ENCODE assay signal across 1 cellular context in the genomic region with DNA sequence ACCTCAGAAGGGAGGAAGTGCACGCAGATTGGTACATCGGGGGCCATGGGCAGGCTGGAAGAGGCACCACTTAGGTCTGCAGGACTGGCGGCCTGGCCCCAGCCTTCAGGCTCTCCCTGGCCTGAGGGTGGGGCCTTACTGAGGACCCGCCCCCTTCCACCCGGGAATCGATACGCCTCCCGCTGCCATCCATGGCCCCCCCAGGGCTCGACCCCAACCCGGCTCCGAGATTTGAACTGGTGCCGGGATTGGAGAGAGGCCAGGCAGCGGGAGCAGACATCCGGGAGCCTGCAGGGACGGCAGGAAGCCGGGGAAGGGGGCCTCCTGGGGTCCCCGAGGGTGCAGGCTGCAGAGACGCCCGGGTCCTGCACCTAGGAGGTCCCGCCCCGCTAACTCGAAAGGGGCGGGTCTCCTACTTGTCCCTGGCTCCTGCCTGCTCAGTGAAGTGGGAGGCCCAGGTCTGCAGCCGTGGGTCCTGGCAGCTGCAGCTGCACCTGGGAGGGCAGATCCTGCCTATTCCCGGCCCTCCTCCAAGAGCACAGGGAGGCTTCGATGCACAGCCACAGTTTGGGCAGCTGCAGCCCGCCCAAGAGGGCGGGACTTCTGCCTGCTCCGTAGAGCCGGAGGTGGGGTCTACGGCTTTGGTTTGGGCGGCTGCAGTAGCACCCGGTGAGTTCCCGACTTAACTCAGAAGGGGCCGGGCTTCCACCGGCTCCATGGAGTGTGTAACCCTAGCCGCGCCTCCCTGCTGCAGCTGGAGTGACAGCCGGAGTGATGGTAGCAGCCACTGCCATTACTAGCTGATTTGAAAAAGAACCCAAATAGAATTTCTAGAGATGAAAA.
TF ChIP-seq lines count a peak whose summit lies in the region.

No MANE protein-coding gene starts in this region.

TF ChIP-seq in HEK293, 187 proteins besides CTCF, POLR2A, EP300 and RAD21 (continued from another document and continues in another):
- TF ChIP-seq, protein P1, sequence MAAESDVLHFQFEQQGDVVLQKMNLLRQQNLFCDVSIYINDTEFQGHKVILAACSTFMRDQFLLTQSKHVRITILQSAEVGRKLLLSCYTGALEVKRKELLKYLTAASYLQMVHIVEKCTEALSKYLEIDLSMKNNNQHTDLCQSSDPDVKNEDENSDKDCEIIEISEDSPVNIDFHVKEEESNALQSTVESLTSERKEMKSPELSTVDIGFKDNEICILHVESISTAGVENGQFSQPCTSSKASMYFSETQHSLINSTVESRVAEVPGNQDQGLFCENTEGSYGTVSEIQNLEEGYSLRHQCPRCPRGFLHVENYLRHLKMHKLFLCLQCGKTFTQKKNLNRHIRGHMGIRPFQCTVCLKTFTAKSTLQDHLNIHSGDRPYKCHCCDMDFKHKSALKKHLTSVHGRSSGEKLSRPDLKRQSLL (tag by site-specific recombination; IDR thresholded peaks at IDR 0.05) = no peak
- TF ChIP-seq ZNF555 (tag by site-specific recombination; conservative IDR thresholded peaks at IDR 0.05) = no peak
- TF ChIP-seq, protein P2, sequence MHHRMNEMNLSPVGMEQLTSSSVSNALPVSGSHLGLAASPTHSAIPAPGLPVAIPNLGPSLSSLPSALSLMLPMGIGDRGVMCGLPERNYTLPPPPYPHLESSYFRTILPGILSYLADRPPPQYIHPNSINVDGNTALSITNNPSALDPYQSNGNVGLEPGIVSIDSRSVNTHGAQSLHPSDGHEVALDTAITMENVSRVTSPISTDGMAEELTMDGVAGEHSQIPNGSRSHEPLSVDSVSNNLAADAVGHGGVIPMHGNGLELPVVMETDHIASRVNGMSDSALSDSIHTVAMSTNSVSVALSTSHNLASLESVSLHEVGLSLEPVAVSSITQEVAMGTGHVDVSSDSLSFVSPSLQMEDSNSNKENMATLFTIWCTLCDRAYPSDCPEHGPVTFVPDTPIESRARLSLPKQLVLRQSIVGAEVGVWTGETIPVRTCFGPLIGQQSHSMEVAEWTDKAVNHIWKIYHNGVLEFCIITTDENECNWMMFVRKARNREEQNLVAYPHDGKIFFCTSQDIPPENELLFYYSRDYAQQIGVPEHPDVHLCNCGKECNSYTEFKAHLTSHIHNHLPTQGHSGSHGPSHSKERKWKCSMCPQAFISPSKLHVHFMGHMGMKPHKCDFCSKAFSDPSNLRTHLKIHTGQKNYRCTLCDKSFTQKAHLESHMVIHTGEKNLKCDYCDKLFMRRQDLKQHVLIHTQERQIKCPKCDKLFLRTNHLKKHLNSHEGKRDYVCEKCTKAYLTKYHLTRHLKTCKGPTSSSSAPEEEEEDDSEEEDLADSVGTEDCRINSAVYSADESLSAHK (tag by site-specific recombination; IDR thresholded peaks at IDR 0.05) = no peak
- no peak for TF ChIP-seq ZNF140 (tag by site-specific recombination; IDR thresholded peaks at IDR 0.05)
- peak; percentile 98 for TF ChIP-seq ZBTB20 (tag by site-specific recombination; IDR thresholded peaks at IDR 0.05)
- TF ChIP-seq, protein P3, sequence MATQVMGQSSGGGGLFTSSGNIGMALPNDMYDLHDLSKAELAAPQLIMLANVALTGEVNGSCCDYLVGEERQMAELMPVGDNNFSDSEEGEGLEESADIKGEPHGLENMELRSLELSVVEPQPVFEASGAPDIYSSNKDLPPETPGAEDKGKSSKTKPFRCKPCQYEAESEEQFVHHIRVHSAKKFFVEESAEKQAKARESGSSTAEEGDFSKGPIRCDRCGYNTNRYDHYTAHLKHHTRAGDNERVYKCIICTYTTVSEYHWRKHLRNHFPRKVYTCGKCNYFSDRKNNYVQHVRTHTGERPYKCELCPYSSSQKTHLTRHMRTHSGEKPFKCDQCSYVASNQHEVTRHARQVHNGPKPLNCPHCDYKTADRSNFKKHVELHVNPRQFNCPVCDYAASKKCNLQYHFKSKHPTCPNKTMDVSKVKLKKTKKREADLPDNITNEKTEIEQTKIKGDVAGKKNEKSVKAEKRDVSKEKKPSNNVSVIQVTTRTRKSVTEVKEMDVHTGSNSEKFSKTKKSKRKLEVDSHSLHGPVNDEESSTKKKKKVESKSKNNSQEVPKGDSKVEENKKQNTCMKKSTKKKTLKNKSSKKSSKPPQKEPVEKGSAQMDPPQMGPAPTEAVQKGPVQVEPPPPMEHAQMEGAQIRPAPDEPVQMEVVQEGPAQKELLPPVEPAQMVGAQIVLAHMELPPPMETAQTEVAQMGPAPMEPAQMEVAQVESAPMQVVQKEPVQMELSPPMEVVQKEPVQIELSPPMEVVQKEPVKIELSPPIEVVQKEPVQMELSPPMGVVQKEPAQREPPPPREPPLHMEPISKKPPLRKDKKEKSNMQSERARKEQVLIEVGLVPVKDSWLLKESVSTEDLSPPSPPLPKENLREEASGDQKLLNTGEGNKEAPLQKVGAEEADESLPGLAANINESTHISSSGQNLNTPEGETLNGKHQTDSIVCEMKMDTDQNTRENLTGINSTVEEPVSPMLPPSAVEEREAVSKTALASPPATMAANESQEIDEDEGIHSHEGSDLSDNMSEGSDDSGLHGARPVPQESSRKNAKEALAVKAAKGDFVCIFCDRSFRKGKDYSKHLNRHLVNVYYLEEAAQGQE (tag by site-specific recombination; IDR thresholded peaks at IDR 0.05) = no peak
- TF ChIP-seq ZNF394 (tag by site-specific recombination; IDR thresholded peaks at IDR 0.05; ENCODE audit: borderline replicate concordance) = no peak
- TF ChIP-seq SCRT2 (tag by site-specific recombination; IDR thresholded peaks at IDR 0.05) = no peak
- no peak for TF ChIP-seq ZNF747 (tag by site-specific recombination; IDR thresholded peaks at IDR 0.05)
- TF ChIP-seq ZFHX2 (tag by site-specific recombination; conservative IDR thresholded peaks at IDR 0.05) = 0 out of 2 replicates have a peak, but pooled peaks have one; percentile 10
- TF ChIP-seq ZNF529 (tag by site-specific recombination; IDR thresholded peaks at IDR 0.05; ENCODE audit: insufficient replicate concordance) = no peak
- TF ChIP-seq, protein P4, sequence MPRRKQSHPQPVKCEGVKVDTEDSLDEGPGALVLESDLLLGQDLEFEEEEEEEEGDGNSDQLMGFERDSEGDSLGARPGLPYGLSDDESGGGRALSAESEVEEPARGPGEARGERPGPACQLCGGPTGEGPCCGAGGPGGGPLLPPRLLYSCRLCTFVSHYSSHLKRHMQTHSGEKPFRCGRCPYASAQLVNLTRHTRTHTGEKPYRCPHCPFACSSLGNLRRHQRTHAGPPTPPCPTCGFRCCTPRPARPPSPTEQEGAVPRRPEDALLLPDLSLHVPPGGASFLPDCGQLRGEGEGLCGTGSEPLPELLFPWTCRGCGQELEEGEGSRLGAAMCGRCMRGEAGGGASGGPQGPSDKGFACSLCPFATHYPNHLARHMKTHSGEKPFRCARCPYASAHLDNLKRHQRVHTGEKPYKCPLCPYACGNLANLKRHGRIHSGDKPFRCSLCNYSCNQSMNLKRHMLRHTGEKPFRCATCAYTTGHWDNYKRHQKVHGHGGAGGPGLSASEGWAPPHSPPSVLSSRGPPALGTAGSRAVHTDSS (tag by site-specific recombination; IDR thresholded peaks at IDR 0.05) = no peak
- no peak for TF ChIP-seq HOXC10 (CRISPR knock-in tag; IDR thresholded peaks at IDR 0.05)
- TF ChIP-seq, protein P5, sequence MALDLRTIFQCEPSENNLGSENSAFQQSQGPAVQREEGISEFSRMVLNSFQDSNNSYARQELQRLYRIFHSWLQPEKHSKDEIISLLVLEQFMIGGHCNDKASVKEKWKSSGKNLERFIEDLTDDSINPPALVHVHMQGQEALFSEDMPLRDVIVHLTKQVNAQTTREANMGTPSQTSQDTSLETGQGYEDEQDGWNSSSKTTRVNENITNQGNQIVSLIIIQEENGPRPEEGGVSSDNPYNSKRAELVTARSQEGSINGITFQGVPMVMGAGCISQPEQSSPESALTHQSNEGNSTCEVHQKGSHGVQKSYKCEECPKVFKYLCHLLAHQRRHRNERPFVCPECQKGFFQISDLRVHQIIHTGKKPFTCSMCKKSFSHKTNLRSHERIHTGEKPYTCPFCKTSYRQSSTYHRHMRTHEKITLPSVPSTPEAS (tag by site-specific recombination; IDR thresholded peaks at IDR 0.05) = no peak
- no peak for TF ChIP-seq PRDM1 (tag by site-specific recombination; IDR thresholded peaks at IDR 0.05)
- no peak for TF ChIP-seq ZNF138 (tag by site-specific recombination; IDR thresholded peaks at IDR 0.05; ENCODE audit: borderline replicate concordance)
- peak; percentile 99 for TF ChIP-seq ZNF768 (tag by site-specific recombination; IDR thresholded peaks at IDR 0.05)
- no peak for TF ChIP-seq ZNF354C (tag by site-specific recombination; IDR thresholded peaks at IDR 0.05; ENCODE audit: borderline replicate concordance, low read depth)
- no peak for TF ChIP-seq ZNF23 (tag by site-specific recombination; IDR thresholded peaks at IDR 0.05; ENCODE audit: borderline replicate concordance)
- TF ChIP-seq, protein P6, sequence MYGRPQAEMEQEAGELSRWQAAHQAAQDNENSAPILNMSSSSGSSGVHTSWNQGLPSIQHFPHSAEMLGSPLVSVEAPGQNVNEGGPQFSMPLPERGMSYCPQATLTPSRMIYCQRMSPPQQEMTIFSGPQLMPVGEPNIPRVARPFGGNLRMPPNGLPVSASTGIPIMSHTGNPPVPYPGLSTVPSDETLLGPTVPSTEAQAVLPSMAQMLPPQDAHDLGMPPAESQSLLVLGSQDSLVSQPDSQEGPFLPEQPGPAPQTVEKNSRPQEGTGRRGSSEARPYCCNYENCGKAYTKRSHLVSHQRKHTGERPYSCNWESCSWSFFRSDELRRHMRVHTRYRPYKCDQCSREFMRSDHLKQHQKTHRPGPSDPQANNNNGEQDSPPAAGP (tag by site-specific recombination; IDR thresholded peaks at IDR 0.05) = no peak
- TF ChIP-seq ZBTB8A (tag by site-specific recombination; IDR thresholded peaks at IDR 0.05) = peak; percentile 53
- TF ChIP-seq ZNF10 (tag by site-specific recombination; IDR thresholded peaks at IDR 0.05) = peak; percentile 98
- TF ChIP-seq ZNF311 (tag by site-specific recombination; IDR thresholded peaks at IDR 0.05; ENCODE audit: borderline replicate concordance) = no peak
- TF ChIP-seq ZNF16 (tag by site-specific recombination; IDR thresholded peaks at IDR 0.05; ENCODE audit: low read depth) = no peak
- TF ChIP-seq KLF9 (tag by site-specific recombination; IDR thresholded peaks at IDR 0.05; ENCODE audit: low read depth) = peak; percentile 85
- peak; percentile 52; the same call in 1 of the 2 replicates for TF ChIP-seq KLF1 (tag by site-specific recombination; IDR thresholded peaks at IDR 0.05)
- TF ChIP-seq ZNF837 (tag by site-specific recombination; IDR thresholded peaks at IDR 0.05) = no peak
- TF ChIP-seq, protein P7, sequence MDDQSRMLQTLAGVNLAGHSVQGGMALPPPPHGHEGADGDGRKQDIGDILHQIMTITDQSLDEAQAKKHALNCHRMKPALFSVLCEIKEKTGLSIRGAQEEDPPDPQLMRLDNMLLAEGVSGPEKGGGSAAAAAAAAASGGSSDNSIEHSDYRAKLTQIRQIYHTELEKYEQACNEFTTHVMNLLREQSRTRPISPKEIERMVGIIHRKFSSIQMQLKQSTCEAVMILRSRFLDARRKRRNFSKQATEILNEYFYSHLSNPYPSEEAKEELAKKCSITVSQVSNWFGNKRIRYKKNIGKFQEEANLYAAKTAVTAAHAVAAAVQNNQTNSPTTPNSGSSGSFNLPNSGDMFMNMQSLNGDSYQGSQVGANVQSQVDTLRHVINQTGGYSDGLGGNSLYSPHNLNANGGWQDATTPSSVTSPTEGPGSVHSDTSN (CRISPR knock-in tag; IDR thresholded peaks at IDR 0.05) = no peak
- TF ChIP-seq ZNF670 (tag by site-specific recombination; IDR thresholded peaks at IDR 0.05; ENCODE audit: low read depth) = no peak
- TF ChIP-seq ZIC2 (tag by site-specific recombination; IDR thresholded peaks at IDR 0.05) = peak; percentile 98
- TF ChIP-seq ZNF112 (tag by site-specific recombination; IDR thresholded peaks at IDR 0.05) = no peak
- TF ChIP-seq, protein P8, sequence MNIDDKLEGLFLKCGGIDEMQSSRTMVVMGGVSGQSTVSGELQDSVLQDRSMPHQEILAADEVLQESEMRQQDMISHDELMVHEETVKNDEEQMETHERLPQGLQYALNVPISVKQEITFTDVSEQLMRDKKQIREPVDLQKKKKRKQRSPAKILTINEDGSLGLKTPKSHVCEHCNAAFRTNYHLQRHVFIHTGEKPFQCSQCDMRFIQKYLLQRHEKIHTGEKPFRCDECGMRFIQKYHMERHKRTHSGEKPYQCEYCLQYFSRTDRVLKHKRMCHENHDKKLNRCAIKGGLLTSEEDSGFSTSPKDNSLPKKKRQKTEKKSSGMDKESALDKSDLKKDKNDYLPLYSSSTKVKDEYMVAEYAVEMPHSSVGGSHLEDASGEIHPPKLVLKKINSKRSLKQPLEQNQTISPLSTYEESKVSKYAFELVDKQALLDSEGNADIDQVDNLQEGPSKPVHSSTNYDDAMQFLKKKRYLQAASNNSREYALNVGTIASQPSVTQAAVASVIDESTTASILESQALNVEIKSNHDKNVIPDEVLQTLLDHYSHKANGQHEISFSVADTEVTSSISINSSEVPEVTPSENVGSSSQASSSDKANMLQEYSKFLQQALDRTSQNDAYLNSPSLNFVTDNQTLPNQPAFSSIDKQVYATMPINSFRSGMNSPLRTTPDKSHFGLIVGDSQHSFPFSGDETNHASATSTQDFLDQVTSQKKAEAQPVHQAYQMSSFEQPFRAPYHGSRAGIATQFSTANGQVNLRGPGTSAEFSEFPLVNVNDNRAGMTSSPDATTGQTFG (tag by site-specific recombination; IDR thresholded peaks at IDR 0.05; ENCODE audit: borderline replicate concordance) = no peak
- TF ChIP-seq ZNF561 (tag by site-specific recombination; IDR thresholded peaks at IDR 0.05; ENCODE audit: borderline replicate concordance) = peak; percentile 97; the same call in 1 of the 2 replicates
- no peak for TF ChIP-seq ZBTB48 (tag by site-specific recombination; IDR thresholded peaks at IDR 0.05)
- peak; percentile 83 for TF ChIP-seq ZNF423 (tag by site-specific recombination; IDR thresholded peaks at IDR 0.05)
- TF ChIP-seq, protein P9, sequence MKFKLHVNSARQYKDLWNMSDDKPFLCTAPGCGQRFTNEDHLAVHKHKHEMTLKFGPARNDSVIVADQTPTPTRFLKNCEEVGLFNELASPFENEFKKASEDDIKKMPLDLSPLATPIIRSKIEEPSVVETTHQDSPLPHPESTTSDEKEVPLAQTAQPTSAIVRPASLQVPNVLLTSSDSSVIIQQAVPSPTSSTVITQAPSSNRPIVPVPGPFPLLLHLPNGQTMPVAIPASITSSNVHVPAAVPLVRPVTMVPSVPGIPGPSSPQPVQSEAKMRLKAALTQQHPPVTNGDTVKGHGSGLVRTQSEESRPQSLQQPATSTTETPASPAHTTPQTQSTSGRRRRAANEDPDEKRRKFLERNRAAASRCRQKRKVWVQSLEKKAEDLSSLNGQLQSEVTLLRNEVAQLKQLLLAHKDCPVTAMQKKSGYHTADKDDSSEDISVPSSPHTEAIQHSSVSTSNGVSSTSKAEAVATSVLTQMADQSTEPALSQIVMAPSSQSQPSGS (tag by site-specific recombination; IDR thresholded peaks at IDR 0.05; ENCODE audit: low read depth) = no peak
- no peak for TF ChIP-seq GLI2 (tag by site-specific recombination; IDR thresholded peaks at IDR 0.05; ENCODE audit: borderline replicate concordance, low read depth)
- no peak for TF ChIP-seq ZNF114 (tag by site-specific recombination; IDR thresholded peaks at IDR 0.05)
- TF ChIP-seq, protein P10, sequence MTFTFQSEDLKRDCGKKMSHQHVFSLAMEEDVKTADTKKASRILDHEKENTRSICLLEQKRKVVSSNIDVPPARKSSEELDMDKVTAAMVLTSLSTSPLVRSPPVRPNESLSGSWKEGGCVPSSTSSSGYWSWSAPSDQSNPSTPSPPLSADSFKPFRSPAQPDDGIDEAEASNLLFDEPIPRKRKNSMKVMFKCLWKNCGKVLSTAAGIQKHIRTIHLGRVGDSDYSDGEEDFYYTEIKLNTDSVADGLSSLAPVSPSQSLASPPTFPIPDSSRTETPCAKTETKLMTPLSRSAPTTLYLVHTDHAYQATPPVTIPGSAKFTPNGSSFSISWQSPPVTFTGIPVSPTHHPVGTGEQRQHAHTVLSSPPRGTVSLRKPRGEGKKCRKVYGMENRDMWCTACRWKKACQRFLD (tag by site-specific recombination; IDR thresholded peaks at IDR 0.05) = no peak
